In genomic region chr11:64057890-64058289, GRCh38 we compare ENCODE assay signal across 23 cellular contexts. TPM values are rescaled to one million over a fixed set of nuclear protein-coding genes. Genes with fewer than 3 reads are reported as not detected.
"Had no signal": no experiment of that assay in that cellular context is flagged by ENCODE, and none has a peak within 500 bp of the region (broad histone marks: within the 10 kb centered on the region; RNA-seq: fewer than 3 reads in every experiment).

No MANE protein-coding gene starts in this region.

- H3K27me3 ChIP-seq: cardiac muscle cell, thyroid gland had no signal

- H3K36me3 ChIP-seq: cardiac muscle cell, thyroid gland had no signal

- DNase-seq: activated CD4-positive, alpha-beta T cell treated with anti-CD3 and anti-CD28 coated beads for 4 hours; activated CD4-positive, alpha-beta T cell treated with anti-CD3 and anti-CD28 coated beads, Interleukin-2, amount 50 U/mL, for 48 hours; activated CD4-positive, CD25-positive, alpha-beta regulatory T cell; activated CD8-positive, alpha-beta memory T cell treated with anti-CD3 and anti-CD28 coated beads, Interleukin-2, amount 50 U/mL, for 48 hours; activated naive CD4-positive, alpha-beta T cell treated with anti-CD3 and anti-CD28 coated beads for 36 hours; activated naive CD8-positive, alpha-beta T cell treated with anti-CD3 and anti-CD28 coated beads, Interleukin-2, amount 10 ng/mL, durations not matched to agents 7 days and 5 days; activated T-cell treated with anti-CD3 and anti-CD28 coated beads, Interleukin-2, amount 50 U/mL, for 48 hours; amniotic stem cell; effector memory CD8-positive, alpha-beta T cell; foreskin melanocyte; hippocampal formation; kidney glomerular epithelial cell; nephron progenitor cell; stimulated activated CD4-positive, alpha-beta T cell treated with anti-CD3 and anti-CD28 coated beads, Interleukin-2, amount 100 ng/mL, for 48 hours; stimulated activated naive CD4-positive, alpha-beta T cell treated with Interleukin-2 at 50 U/mL for 16 hours; T1000; thyroid gland had no signal

- ATAC-seq: effector memory CD8-positive, alpha-beta T cell; esophagus mucosa had no signal

- H3K4me3 ChIP-seq: cardiac muscle cell, thyroid gland had no signal

- H3K9me3 ChIP-seq: thyroid gland had no signal

- H3K27ac ChIP-seq: cardiac muscle cell, thyroid gland had no signal

- FAIRE-seq: colon, endothelial cell of umbilical vein had no signal

RNA-seq across cellular contexts. Expression of gene FLRT1, which starts 22.2 kb away (rescaled TPM):
- total RNA-seq: activated CD8-positive, alpha-beta memory T cell treated with anti-CD3 and anti-CD28 coated beads for 36 hours; activated naive CD8-positive, alpha-beta T cell treated with anti-CD3 and anti-CD28 coated beads, Interleukin-2, amount 10 ng/mL, durations not matched to agents 7 days and 5 days; dermis microvascular lymphatic vessel endothelial cell; endothelial cell of umbilical vein; esophagus mucosa had no signal
- polyA plus RNA-seq: endothelial cell of umbilical vein had no signal
